In genomic region chr4:105472871-105473339, GRCh38 we compare ENCODE assay signal across 8 cellular contexts. TPM values are rescaled to one million over a fixed set of nuclear protein-coding genes. Genes with fewer than 3 reads are reported as not detected.
DNase-seq lines count a peak whose midpoint lies in the region; ATAC-seq and TF ChIP-seq lines count a peak whose summit lies in the region.

No MANE protein-coding gene starts in this region.

- peaks cover 32% of the 10 kb centered on the region for H3K4me1 Mint-ChIP-seq in T-helper 1 cell treated with Interleukin-12 subunit alpha and Interleukin-12 subunit beta and Interleukin-4 antibody, amounts not matched to agents 30 μg/mL and 1 μg/mL, for 36 hours (ENCODE audit: low read depth)

- peak; percentile 0 for ATAC-seq in HG03565 (IDR thresholded peaks at IDR 0.05; ENCODE audit: unreplicated experiment)

- no peaks in the 10 kb centered on the region for H3K27me3 ChIP-seq in kidney epithelial cell (ENCODE audit: control insufficient read depth, insufficient read depth, low read length)
- H3K27me3 ChIP-seq in suprapubic skin: no peaks in the 10 kb centered on the region

- DNase-seq in T-helper 1 cell (no peak), kidney epithelial cell (ENCODE audit: low read depth) (no peak), suprapubic skin (ENCODE audit: low spot score in 2 of 2) (no peak), ACHN (no peak), SK-N-DZ (ENCODE audit: low spot score) (no peak)

- peaks cover 39% of the 10 kb centered on the region for H3K4me1 ChIP-seq in suprapubic skin

- TF ChIP-seq POLR2A in suprapubic skin (IDR thresholded peaks at IDR 0.05): no peak

- H3K4me3 Mint-ChIP-seq in T-helper 1 cell treated with Interleukin-12 subunit alpha and Interleukin-12 subunit beta and Interleukin-4 antibody, amounts not matched to agents 30 μg/mL and 1 μg/mL, for 36 hours: peak overlapping the region; percentile 97

- no peak for TF ChIP-seq EP300 in suprapubic skin (IDR thresholded peaks at IDR 0.05)

- H3K9me3 Mint-ChIP-seq in T-helper 1 cell treated with Interleukin-12 subunit alpha and Interleukin-12 subunit beta and Interleukin-4 antibody, amounts not matched to agents 30 μg/mL and 1 μg/mL, for 36 hours: no peaks in the 10 kb centered on the region

- peaks cover 8% of the 10 kb centered on the region for H3K36me3 Mint-ChIP-seq in T-helper 1 cell treated with Interleukin-12 subunit alpha and Interleukin-12 subunit beta and Interleukin-4 antibody, amounts not matched to agents 30 μg/mL and 1 μg/mL, for 36 hours (ENCODE audit: low read depth)

- H3K4me3 ChIP-seq in kidney epithelial cell (ENCODE audit: low read depth, low read length) (peak overlapping the region; percentile 70), suprapubic skin (peak overlapping the region; percentile 82)

- no peaks in the 10 kb centered on the region for H3K36me3 ChIP-seq in kidney epithelial cell (ENCODE audit: control insufficient read depth, insufficient read depth, low read length)
- no peaks in the 10 kb centered on the region for H3K36me3 ChIP-seq in suprapubic skin

- TF ChIP-seq CTCF in kidney epithelial cell (IDR thresholded peaks at IDR 0.05; ENCODE audit: insufficient read depth, low read length, poor library complexity, severe bottlenecking): no peak
- TF ChIP-seq CTCF in suprapubic skin (IDR thresholded peaks at IDR 0.05): no peak

- H3K27me3 Mint-ChIP-seq in T-helper 1 cell treated with Interleukin-12 subunit alpha and Interleukin-12 subunit beta and Interleukin-4 antibody, amounts not matched to agents 30 μg/mL and 1 μg/mL, for 36 hours (ENCODE audit: low read depth): peaks cover 3% of the 10 kb centered on the region

- peak overlapping the region; percentile 99 for H3K27ac Mint-ChIP-seq in T-helper 1 cell treated with Interleukin-12 subunit alpha and Interleukin-12 subunit beta and Interleukin-4 antibody, amounts not matched to agents 30 μg/mL and 1 μg/mL, for 36 hours

- H3K27ac ChIP-seq in adipose tissue (ENCODE audit: low read depth, low read length) (peak overlapping the region; percentile 82), suprapubic skin (peak overlapping the region; percentile 97)

- no peaks in the 10 kb centered on the region for H3K9me3 ChIP-seq in suprapubic skin

- in situ Hi-C loops in ACHN (cut with HindIII; ENCODE audit: low pct_ligation_motif_present, low pct_unique_long_range_greater_than_20kb, low sequenced_read_pairs): no loop called here

- 4 to 6% (median 6%) methylated on average over 20 of the region's 20 CpGs for WGBS in adipose tissue, 3 donors
- WGBS in suprapubic skin: 5% methylated on average over 20 of the region's 20 CpGs

RNA-seq across cellular contexts. Expression of gene PPA2, which starts 1.0 kb away (rescaled TPM):
- polyA plus RNA-seq in adipose tissue: 10 to 100 TPM; 32.7 to 66.4 (median 53.0) TPM
- 70.0 and 96.3 TPM in 2 replicates for total RNA-seq in kidney epithelial cell
- total RNA-seq in suprapubic skin: 100 to 1,000 TPM in 2 of 4 donors, 10 to 100 TPM in 2; 85.4 to 170 (median 113) TPM
- polyA plus RNA-seq in SK-N-DZ (2014; cell fraction: cytosol; rRNA removed): 96.9 and 165 TPM in 2 replicates
- polyA plus RNA-seq in SK-N-DZ (2014; cell fraction: nucleus; rRNA removed): 78.6 and 95.5 TPM in 2 replicates
